Comparison of ENCODE assay signal across 20 cellular contexts in the genomic region with DNA sequence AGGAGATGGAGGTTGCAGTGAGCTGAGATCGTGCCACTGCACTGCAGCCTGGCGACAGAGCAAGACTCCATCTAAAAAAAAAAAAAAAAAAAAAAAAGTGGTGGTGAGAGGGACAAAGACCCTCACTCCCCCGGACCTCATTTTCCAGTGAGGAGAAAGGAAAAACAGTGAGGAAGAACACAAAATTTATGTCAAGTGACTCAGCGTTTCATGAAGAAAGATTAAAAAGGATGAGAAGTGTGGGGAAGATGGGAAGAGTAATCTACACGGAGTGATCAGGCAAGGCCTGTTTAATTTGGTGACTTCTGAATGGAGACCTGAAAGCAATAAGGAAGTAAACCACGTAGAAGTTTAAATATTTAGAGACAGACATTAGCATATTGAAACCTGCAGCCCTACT. TPM values are rescaled to one million over a fixed set of nuclear protein-coding genes. Genes with fewer than 3 reads are reported as not detected.
DNase-seq lines count a peak whose midpoint lies in the region; ATAC-seq and TF ChIP-seq lines count a peak whose summit lies in the region.
"Had no signal": no experiment of that assay in that cellular context is flagged by ENCODE, and none has a peak within 500 bp of the region (broad histone marks: within the 10 kb centered on the region; RNA-seq: fewer than 3 reads in every experiment).

No MANE protein-coding gene starts in this region.

- H3K36me3 Mint-ChIP-seq in activated CD8-positive, alpha-beta T cell treated with anti-CD3 and anti-CD28 coated beads for 36 hours (ENCODE audit: low read depth), result peaks cover 50% of the 10 kb centered on the region
- H3K36me3 Mint-ChIP-seq in activated CD8-positive, alpha-beta T cell treated with anti-CD3 and anti-CD28 coated beads, Interleukin-2, amount 10 ng/mL, durations not matched to agents 7 days and 5 days (ENCODE audit: low read depth), result peaks cover 50% of the 10 kb centered on the region
- peaks cover 41% of the 10 kb centered on the region for H3K36me3 Mint-ChIP-seq in WTC11
- H3K36me3 Mint-ChIP-seq in neural progenitor cell, result peaks cover 7% of the 10 kb centered on the region

- peaks cover 68% of the 10 kb centered on the region for H3K79me2 ChIP-seq in neural progenitor cell (ENCODE audit: low read depth)

- H3K9ac ChIP-seq in BLaER1 treated with 17β-estradiol and CSF1 and Interleukin-3, amounts not matched to agents 10 nM and 100 nM, result no peak overlapping the region
- no peak overlapping the region for H3K9ac ChIP-seq in neural progenitor cell

- H2AFZ ChIP-seq in neural progenitor cell (replicated peaks), result no peak overlapping the region

- no peaks in the 10 kb centered on the region for H3K9me3 ChIP-seq in BLaER1 treated with 17β-estradiol and CSF1 and Interleukin-3, amounts not matched to agents 10 nM and 100 nM (replicated peaks in 1 of 11)
- H3K9me3 ChIP-seq in neural progenitor cell (ENCODE audit: low read depth), result no peaks in the 10 kb centered on the region

- no peak overlapping the region for H3K4me3 Mint-ChIP-seq in activated CD8-positive, alpha-beta T cell treated with anti-CD3 and anti-CD28 coated beads for 36 hours
- H3K4me3 Mint-ChIP-seq in activated CD8-positive, alpha-beta T cell treated with anti-CD3 and anti-CD28 coated beads, Interleukin-2, amount 10 ng/mL, durations not matched to agents 7 days and 5 days, result no peak overlapping the region
- H3K4me3 Mint-ChIP-seq in WTC11 (no peak overlapping the region), neural progenitor cell (no peak overlapping the region)
- H3K4me3 Mint-ChIP-seq: IgD-negative memory B cell had no signal

- H3K4me1 Mint-ChIP-seq in activated CD8-positive, alpha-beta T cell treated with anti-CD3 and anti-CD28 coated beads for 36 hours (ENCODE audit: low read depth), result peaks cover 53% of the 10 kb centered on the region
- H3K4me1 Mint-ChIP-seq in activated CD8-positive, alpha-beta T cell treated with anti-CD3 and anti-CD28 coated beads, Interleukin-2, amount 10 ng/mL, durations not matched to agents 7 days and 5 days (ENCODE audit: low read depth), result peaks cover 46% of the 10 kb centered on the region
- H3K4me1 Mint-ChIP-seq in WTC11 (peaks cover 22% of the 10 kb centered on the region), neural progenitor cell (no peaks in the 10 kb centered on the region)

- POLR2A ChIA-PET in activated CD8-positive, alpha-beta T cell treated with anti-CD3 and anti-CD28 coated beads for 36 hours (lab: Charles Lee), result no interaction called here
- POLR2A ChIA-PET in activated CD8-positive, alpha-beta T cell treated with anti-CD3 and anti-CD28 coated beads, Interleukin-2, amount 10 ng/mL, durations not matched to agents 7 days and 5 days (lab: Charles Lee), result no interaction called here
- POLR2A ChIA-PET in WTC11 (lab: Charles Lee), result no interaction called here

- H3K4me2 ChIP-seq in BLaER1 treated with 17β-estradiol and CSF1 and Interleukin-3, amounts not matched to agents 10 nM and 100 nM, result peak overlapping the region in 6 of 11 experiments; percentile 5 to 84 (median 67); a peak in 7 of 22 replicates
- H3K4me2 ChIP-seq in neural progenitor cell, result no peak overlapping the region

- H3K27ac Mint-ChIP-seq in activated CD8-positive, alpha-beta T cell treated with anti-CD3 and anti-CD28 coated beads for 36 hours, result peak overlapping the region; percentile 66
- no peak overlapping the region for H3K27ac Mint-ChIP-seq in activated CD8-positive, alpha-beta T cell treated with anti-CD3 and anti-CD28 coated beads, Interleukin-2, amount 10 ng/mL, durations not matched to agents 7 days and 5 days
- H3K27ac Mint-ChIP-seq in WTC11, result peak overlapping the region; percentile 80
- H3K27ac Mint-ChIP-seq in neural progenitor cell, result peak overlapping the region; percentile 17

- H3K27me3 ChIP-seq in BLaER1 treated with 17β-estradiol and CSF1 and Interleukin-3, amounts not matched to agents 10 nM and 100 nM, result no peaks in the 10 kb centered on the region
- no peaks in the 10 kb centered on the region for H3K27me3 ChIP-seq in neural progenitor cell

- H3K9me3 Mint-ChIP-seq in activated CD8-positive, alpha-beta T cell treated with anti-CD3 and anti-CD28 coated beads for 36 hours, result no peaks in the 10 kb centered on the region
- no peaks in the 10 kb centered on the region for H3K9me3 Mint-ChIP-seq in activated CD8-positive, alpha-beta T cell treated with anti-CD3 and anti-CD28 coated beads, Interleukin-2, amount 10 ng/mL, durations not matched to agents 7 days and 5 days (ENCODE audit: insufficient read depth)
- H3K9me3 Mint-ChIP-seq in WTC11 (no peaks in the 10 kb centered on the region), neural progenitor cell (no peaks in the 10 kb centered on the region)
- H3K9me3 Mint-ChIP-seq: IgD-negative memory B cell had no signal

- no peak for TF ChIP-seq CTCF in activated CD8-positive, alpha-beta T cell treated with anti-CD3 and anti-CD28 coated beads for 36 hours (IDR thresholded peaks at IDR 0.05)
- TF ChIP-seq CTCF in WTC11 (IDR thresholded peaks at IDR 0.05) (no peak), neural progenitor cell (IDR thresholded peaks at IDR 0.05) (no peak), GM10266 (IDR thresholded peaks at IDR 0.05; ENCODE audit: control insufficient read depth, insufficient read depth, low read depth, missing control alignments) (no peak)

- H4K20me1 ChIP-seq in BLaER1 treated with 17β-estradiol and CSF1 and Interleukin-3, amounts not matched to agents 10 nM and 100 nM, result peaks cover 0 to 29% (median 0%) of the 10 kb centered on the region in 11 experiments; a peak in 7 of 22 replicates
- peaks cover 4% of the 10 kb centered on the region for H4K20me1 ChIP-seq in neural progenitor cell (ENCODE audit: low read depth)

- DNase-seq in activated CD8-positive, alpha-beta T cell treated with anti-CD3 and anti-CD28 coated beads for 36 hours, result no peak
- DNase-seq in activated CD8-positive, alpha-beta T cell treated with anti-CD3 and anti-CD28 coated beads, Interleukin-2, amount 10 ng/mL, durations not matched to agents 7 days and 5 days, result no peak
- DNase-seq in WTC11 (ENCODE audit: low spot score) (no peak), neural progenitor cell (ENCODE audit: low spot score) (no peak), GM10266 (ENCODE audit: extremely low spot score) (no peak)
- DNase-seq: 8988T; CD4-positive, CD25-positive, alpha-beta regulatory T cell; DMS153; NCI-H1105 treated with DMSO at 0.1 percent for 48 hours; NCI-H146; NCI-H1930; NCI-H446 treated with DMSO at 0.1 percent for 48 hours; NCI-H526; SHP77 had no signal

- intact Hi-C loops in activated CD8-positive, alpha-beta T cell treated with anti-CD3 and anti-CD28 coated beads for 36 hours (cut with micrococcal nuclease), result no loop called here

- H3K36me3 ChIP-seq in BLaER1 treated with 17β-estradiol and CSF1 and Interleukin-3, amounts not matched to agents 10 nM and 100 nM, result peaks cover 29 to 88% (median 66%) of the 10 kb centered on the region in 11 experiments
- no peaks in the 10 kb centered on the region for H3K36me3 ChIP-seq in neural progenitor cell

- CTCF ChIA-PET in activated CD8-positive, alpha-beta T cell treated with anti-CD3 and anti-CD28 coated beads for 36 hours (lab: Charles Lee), result no interaction called here
- CTCF ChIA-PET in activated CD8-positive, alpha-beta T cell treated with anti-CD3 and anti-CD28 coated beads, Interleukin-2, amount 10 ng/mL, durations not matched to agents 7 days and 5 days (lab: Charles Lee), result no interaction called here
- CTCF ChIA-PET in WTC11 (lab: Charles Lee), result interaction anchor here (0.6 kb wide), 1 partner anchor 594 kb away, joined by 3 read pairs; no protein-coding TSS in a partner anchor

- peak overlapping the region in 7 of 11 experiments; percentile 2 to 96 (median 13); a peak in 8 of 22 replicates for H3K27ac ChIP-seq in BLaER1 treated with 17β-estradiol and CSF1 and Interleukin-3, amounts not matched to agents 10 nM and 100 nM
- no peak overlapping the region for H3K27ac ChIP-seq in neural progenitor cell
- H3K27ac ChIP-seq: RWPE1 had no signal

- no peaks in the 10 kb centered on the region for H3K27me3 Mint-ChIP-seq in activated CD8-positive, alpha-beta T cell treated with anti-CD3 and anti-CD28 coated beads for 36 hours
- H3K27me3 Mint-ChIP-seq in activated CD8-positive, alpha-beta T cell treated with anti-CD3 and anti-CD28 coated beads, Interleukin-2, amount 10 ng/mL, durations not matched to agents 7 days and 5 days (ENCODE audit: low read depth), result no peaks in the 10 kb centered on the region
- H3K27me3 Mint-ChIP-seq in WTC11 (ENCODE audit: low read depth), result no peaks in the 10 kb centered on the region
- peaks cover 2% of the 10 kb centered on the region for H3K27me3 Mint-ChIP-seq in neural progenitor cell (ENCODE audit: insufficient read depth, low read depth)
- H3K27me3 Mint-ChIP-seq: CD4-positive, CD25-positive, alpha-beta regulatory T cell; IgD-negative memory B cell had no signal

- H3F3A ChIP-seq in neural progenitor cell (ENCODE audit: low read depth), result no peaks in the 10 kb centered on the region

- no peak overlapping the region for H3K4me3 ChIP-seq in BLaER1 treated with 17β-estradiol and CSF1 and Interleukin-3, amounts not matched to agents 10 nM and 100 nM
- no peak overlapping the region for H3K4me3 ChIP-seq in neural progenitor cell

- ATAC-seq in activated CD8-positive, alpha-beta T cell treated with anti-CD3 and anti-CD28 coated beads for 36 hours, result no peak
- ATAC-seq in activated CD8-positive, alpha-beta T cell treated with anti-CD3 and anti-CD28 coated beads, Interleukin-2, amount 10 ng/mL, durations not matched to agents 7 days and 5 days, result no peak
- ATAC-seq in WTC11 (no peak), GM18502 (IDR thresholded peaks at IDR 0.05; ENCODE audit: poor library complexity, unreplicated experiment) (no peak)
- ATAC-seq: HCT116, Panc1 had no signal

- H3K4me1 ChIP-seq in BLaER1 treated with 17β-estradiol and CSF1 and Interleukin-3, amounts not matched to agents 10 nM and 100 nM, result peaks cover 31 to 87% (median 76%) of the 10 kb centered on the region in 10 experiments
- H3K4me1 ChIP-seq in neural progenitor cell, result no peaks in the 10 kb centered on the region

RNA-seq across cellular contexts. Expression of a gene that starts 7.0 kb away (rescaled TPM):
- total RNA-seq in activated CD8-positive, alpha-beta T cell treated with anti-CD3 and anti-CD28 coated beads for 36 hours, result 10 to 100 TPM; 95.9 to 98.6 TPM
- 10 to 100 TPM; 94.8 to 97.8 TPM for total RNA-seq in activated CD8-positive, alpha-beta T cell treated with anti-CD3 and anti-CD28 coated beads, Interleukin-2, amount 10 ng/mL, durations not matched to agents 7 days and 5 days
- total RNA-seq in WTC11 (2021) (107 to 119 TPM (median 109 TPM) in 3 replicates), neural progenitor cell (ENCODE audit: low replicate concordance) (80.7 and 85.0 TPM in 2 replicates)

RNA-seq across cellular contexts. Expression of a gene that starts 7.3 kb away (rescaled TPM):
- total RNA-seq in activated CD8-positive, alpha-beta T cell treated with anti-CD3 and anti-CD28 coated beads for 36 hours, result 100 to 1,000 TPM; 123 to 125 TPM
- 100 to 1,000 TPM in 1 of 2 experiments, 10 to 100 TPM in 1; 99.0 to 102 TPM for total RNA-seq in activated CD8-positive, alpha-beta T cell treated with anti-CD3 and anti-CD28 coated beads, Interleukin-2, amount 10 ng/mL, durations not matched to agents 7 days and 5 days
- 137 to 153 TPM (median 143 TPM) in 3 replicates for total RNA-seq in WTC11 (2021)
- 134 and 135 TPM in 2 replicates for total RNA-seq in neural progenitor cell (ENCODE audit: low replicate concordance)

RNA-seq across cellular contexts. Expression of a gene that starts 59.2 kb away (rescaled TPM):
- total RNA-seq in activated CD8-positive, alpha-beta T cell treated with anti-CD3 and anti-CD28 coated beads for 36 hours, result 10 to 100 TPM; 10.8 to 12.0 TPM
- total RNA-seq in activated CD8-positive, alpha-beta T cell treated with anti-CD3 and anti-CD28 coated beads, Interleukin-2, amount 10 ng/mL, durations not matched to agents 7 days and 5 days, result 1 to 10 TPM; 9.1 to 9.7 TPM
- total RNA-seq in WTC11 (2021), result 14.5 to 19.0 TPM (median 16.3 TPM) in 3 replicates
- 39.1 and 39.6 TPM in 2 replicates for total RNA-seq in neural progenitor cell (ENCODE audit: low replicate concordance)
